In the genomic region with DNA sequence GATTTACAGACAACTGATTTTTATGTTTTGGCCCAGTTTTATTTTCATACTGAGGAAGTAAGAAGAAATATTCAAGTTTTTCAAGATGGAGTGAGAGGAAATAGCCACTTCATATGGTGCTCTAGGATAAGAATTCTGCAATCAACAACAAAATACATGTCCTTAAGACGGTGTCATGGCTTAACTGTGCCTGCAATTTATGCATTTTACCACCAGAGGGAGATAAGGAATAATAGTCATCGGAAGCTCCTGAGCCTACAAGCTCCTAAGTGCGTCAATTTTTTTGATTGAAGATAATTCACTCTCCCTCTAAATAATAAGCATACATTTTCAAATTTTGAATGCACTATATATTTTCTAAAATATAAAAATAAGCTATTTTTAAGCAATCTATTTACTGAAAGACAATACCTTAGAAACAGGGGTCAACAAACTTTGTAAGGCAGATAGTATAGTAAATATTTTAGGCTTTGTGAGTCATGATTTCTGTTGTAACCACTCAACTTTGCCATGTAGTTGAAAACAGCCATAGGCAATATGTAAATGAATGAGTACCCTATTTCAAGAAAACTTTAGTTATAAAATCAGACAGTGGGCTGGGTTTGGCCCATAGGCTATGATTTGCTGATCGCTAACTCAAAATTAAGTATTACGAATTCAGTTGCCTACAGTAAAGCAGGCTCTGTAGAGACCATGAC, we compare ENCODE assay signal across 11 cellular contexts.
A peak's percentile ranks its signal among the peaks of the same experiment; 100 is the strongest.
DNase-seq lines count a peak whose midpoint lies in the region; ATAC-seq and TF ChIP-seq lines count a peak whose summit lies in the region.
"Had no signal": no experiment of that assay in that cellular context is flagged by ENCODE, and none has a peak within 500 bp of the region (broad histone marks: within the 10 kb centered on the region; RNA-seq: fewer than 3 reads in every experiment).

No MANE protein-coding gene starts in this region.

- 73 to 79% methylated on average over 5 of the region's 5 CpGs for WGBS in transverse colon (ENCODE audit: low coverage in 1 of 2), 2 donors

- no peak overlapping the region for H2AFZ ChIP-seq in OCI-LY7 (ENCODE audit: low read length)

- CTCF ChIA-PET in OCI-LY7 (lab: Charles Lee; ENCODE audit: unreplicated experiment), result no interaction called here

- BruUV-seq in OCI-LY7 (replicated peaks; lab: Mats Ljungman, UMichigan), result no TSS peak

- no peak for TF ChIP-seq EP300 in transverse colon (IDR thresholded peaks at IDR 0.05; ENCODE audit: low read depth)

- H4K20me1 ChIP-seq in OCI-LY7 (ENCODE audit: insufficient read depth, low read length), result no peaks in the 10 kb centered on the region

- H3K36me3 ChIP-seq in left ventricle myocardium inferior (no peaks in the 10 kb centered on the region), OCI-LY7 (ENCODE audit: insufficient read depth, low read length) (no peaks in the 10 kb centered on the region), transverse colon (no peaks in the 10 kb centered on the region)

- H3K27ac ChIP-seq in left ventricle myocardium inferior (replicated peaks) (no peak overlapping the region), OCI-LY7 (ENCODE audit: low read depth, low read length, poor library complexity, severe bottlenecking) (no peak overlapping the region), transverse colon (no peak overlapping the region)
- H3K27ac ChIP-seq: RWPE1 had no signal

- intact Hi-C loops in left ventricle myocardium inferior (cut with micrococcal nuclease), result no loop called here
- intact Hi-C loops in left cardiac atrium (cut with DNase I), result no loop called here
- intact Hi-C loops in OCI-LY7 (cut with micrococcal nuclease; ENCODE audit: unreplicated experiment), result no loop called here
- intact Hi-C loops in transverse colon (cut with DNase I; ENCODE audit: low total_unique reads), result no loop called here

- H3K4me2 ChIP-seq in OCI-LY7 (ENCODE audit: low read length), result no peak overlapping the region

- H3K4me1 ChIP-seq in left ventricle myocardium inferior, result peaks cover 20% of the 10 kb centered on the region
- H3K4me1 ChIP-seq in OCI-LY7 (ENCODE audit: insufficient read depth, low read length, poor library complexity, severe bottlenecking), result peaks cover 12% of the 10 kb centered on the region
- H3K4me1 ChIP-seq in transverse colon, result peaks cover 0 to 7% (median 0%) of the 10 kb centered on the region in 4 donors

- POLR2A ChIA-PET in OCI-LY7 (lab: Charles Lee), result interaction anchor here (0.6 to 1.4 kb wide), 2 partner anchors 12 to 273 kb away, joined by 3 to 4 read pairs; no protein-coding TSS in a partner anchor

- ATAC-seq in left cardiac atrium, result no peak
- no peak for ATAC-seq in HG03025 (IDR thresholded peaks at IDR 0.05; ENCODE audit: low FRiP score, unreplicated experiment)
- ATAC-seq: activated naive CD4-positive, alpha-beta T cell treated with anti-CD3 and anti-CD28 coated beads, Interleukin-2, amount 50 U/mL, for 72 hours; CD8-positive, alpha-beta T cell had no signal

- no peak for TF ChIP-seq POLR2A in transverse colon (IDR thresholded peaks at IDR 0.05)

- TF ChIP-seq CTCF in left ventricle myocardium inferior (IDR thresholded peaks at IDR 0.05; ENCODE audit: borderline replicate concordance) (peak; percentile 21), OCI-LY7 (conservative IDR thresholded peaks at IDR 0.05; ENCODE audit: low read length) (peak; percentile 85), transverse colon (IDR thresholded peaks at IDR 0.05) (peak; percentile 15 to 58 (median 46))

- DNase-seq in left ventricle myocardium inferior, result no peak
- DNase-seq in left cardiac atrium, result no peak
- DNase-seq in OCI-LY7 (ENCODE audit: low spot score), result peak; percentile 57
- DNase-seq in fibroblast of peridontal ligament (ENCODE audit: extremely low read depth), result peak; percentile 3
- DNase-seq in transverse colon, result no peak
- DNase-seq in activated gamma-delta T cell (lab: John Stamatoyannopoulos, UW), result no peak
- DNase-seq in NCI-H187 treated with DMSO at 0.1 percent for 48 hours (lab: John Stamatoyannopoulos, UW), result no peak
- DNase-seq: CD8-positive, alpha-beta T cell had no signal

- no peaks in the 10 kb centered on the region for H3K9me2 ChIP-seq in OCI-LY7 (ENCODE audit: insufficient read depth, low read length)

- peaks cover 11% of the 10 kb centered on the region for H3K9me3 ChIP-seq in left ventricle myocardium inferior (replicated peaks)
- peaks cover 18% of the 10 kb centered on the region; the same call in 1 of the 2 replicates for H3K9me3 ChIP-seq in OCI-LY7 (ENCODE audit: low read length)
- H3K9me3 ChIP-seq in transverse colon, result peaks cover 0 to 4% of the 10 kb centered on the region in 2 donors

- H3K4me3 ChIP-seq in left ventricle myocardium inferior (no peak overlapping the region), OCI-LY7 (ENCODE audit: low read depth, low read length, poor library complexity, severe bottlenecking) (no peak overlapping the region), transverse colon (no peak overlapping the region)

- in situ Hi-C loops in transverse colon (cut with MboI; ENCODE audit: low pct_ligation_motif_present in 1 of 4, low pct_unique_long_range_greater_than_20kb in 1 of 4, low sequenced_read_pairs in 3 of 4), result no loop called here

- H3K27me3 ChIP-seq in left ventricle myocardium inferior (ENCODE audit: low read depth), result no peaks in the 10 kb centered on the region
- no peaks in the 10 kb centered on the region for H3K27me3 ChIP-seq in transverse colon

- no peaks in the 10 kb centered on the region for H3K79me2 ChIP-seq in OCI-LY7 (ENCODE audit: insufficient read depth, low read depth, low read length)

Comparison
In these comparisons a context has a peak if more than half of its experiments do, and no peak if none do; other contexts are left out.
1. DNase-seq: peak in OCI-LY7 (single experiment) and fibroblast of peridontal ligament (single experiment); none in left ventricle myocardium inferior (single experiment), left cardiac atrium (single experiment), transverse colon (single experiment), activated gamma-delta T cell (single experiment) and NCI-H187 treated with DMSO at 0.1 percent for 48 hours (single experiment).
2. CTCF ChIP-seq: peak in every context shown above with its lines; median percentile 85 in OCI-LY7; 46 in transverse colon; 21 in left ventricle myocardium inferior.